Comparison of ENCODE assay signal across 8 cellular contexts in the genomic region with DNA sequence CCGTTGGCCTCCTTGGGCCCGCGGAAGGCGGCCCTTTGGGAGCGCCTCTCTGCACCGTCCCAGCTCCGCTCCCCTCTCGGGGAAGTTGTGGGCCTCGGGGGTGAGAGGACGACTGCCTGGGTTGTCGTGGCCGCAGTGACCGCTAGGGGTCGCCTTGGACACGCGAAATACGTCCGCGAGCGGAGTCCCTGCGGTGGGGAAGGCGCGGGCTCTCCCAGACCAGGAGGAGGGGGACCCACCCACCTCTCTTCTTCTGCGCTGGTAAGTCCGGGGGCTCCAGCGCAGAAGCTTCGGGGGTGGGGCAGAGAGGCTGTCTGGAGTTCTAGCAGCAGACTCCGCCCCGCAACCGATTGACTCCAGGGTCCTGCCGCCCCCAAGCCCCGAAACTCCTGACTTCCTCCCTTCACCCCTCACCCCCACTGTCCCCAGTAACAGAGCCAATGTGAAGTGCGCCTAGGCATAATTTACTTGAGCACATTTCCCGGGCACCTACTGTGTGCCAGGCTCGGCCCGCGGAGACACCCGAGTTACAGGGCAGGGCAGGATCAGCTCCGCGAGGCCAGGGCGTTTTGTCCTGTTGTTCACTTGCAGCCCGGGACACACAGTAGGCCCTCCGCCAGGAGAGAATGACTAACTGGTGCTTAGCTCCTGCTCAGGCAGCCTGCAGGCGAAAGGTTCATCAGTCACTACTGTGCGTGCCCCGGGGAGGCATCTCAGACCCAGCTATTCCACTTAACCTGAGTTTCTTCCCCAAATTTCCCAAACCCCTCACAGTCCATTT. TPM values are rescaled to one million over a fixed set of nuclear protein-coding genes. Genes with fewer than 3 reads are reported as not detected.
DNase-seq lines count a peak whose midpoint lies in the region; ATAC-seq, FAIRE-seq and TF ChIP-seq lines count a peak whose summit lies in the region.

No MANE protein-coding gene starts in this region.

- no peaks in the 10 kb centered on the region for H3K4me1 ChIP-seq in aorta (ENCODE audit: control insufficient read depth in 1 of 2, insufficient read depth in 2 of 2, low read length in 2 of 2)

- H3K27ac ChIP-seq in aorta (ENCODE audit: low read depth in 1 of 2, low read length in 2 of 2) = no peak overlapping the region

- ATAC-seq in GM21447 (IDR thresholded peaks at IDR 0.05; ENCODE audit: unreplicated experiment) = peak; percentile 53
- ATAC-seq in aorta (ENCODE audit: low FRiP score) = peak; percentile 92

- intact Hi-C loops in aorta (cut with DNase I) = loop anchor here in 1 of 2 donors (5.0 to 10.0 kb wide), 2 partner anchors 39 to 237 kb away; no protein-coding TSS in a partner anchor

- in situ Hi-C loops in KBM-7 (cut with MboI; ENCODE audit: low pct_unique_long_range_greater_than_20kb, low sequenced_read_pairs) = loop anchor here (25.0 kb wide), 1 partner anchor 359 kb away; a partner anchor contains a TSS

- H3K36me3 ChIP-seq in aorta (ENCODE audit: control insufficient read depth in 1 of 2, insufficient read depth in 2 of 2, low read length in 1 of 2) = no peaks in the 10 kb centered on the region

- H3K27me3 ChIP-seq in aorta (ENCODE audit: control insufficient read depth in 1 of 2, insufficient read depth in 2 of 2, low read length in 1 of 2) = no peaks in the 10 kb centered on the region

- 8 to 9% methylated on average over 46 of the region's 46 CpGs for whole genome bisulfite sequencing in aorta, 2 donors

- peak; percentile 91 for TF ChIP-seq CTCF in D721Med (IDR thresholded peaks at IDR 0.05; ENCODE audit: insufficient read depth, missing control alignments)

- no peak overlapping the region for H3K4me3 ChIP-seq in aorta (ENCODE audit: low read length in 2 of 2)

- no peak for FAIRE-seq in D721Med (lab: Jason Lieb, UNC)

- DNase-seq in D721Med (ENCODE audit: insufficient read length, low spot score) (peak; percentile 76), KBM-7 (peak; percentile 92), T-helper 1 cell (peak; percentile 74 to 88 (median 78)), amygdala (lab: John Stamatoyannopoulos, UW) (peak in 55 of 56 donors; percentile 22 to 92 (median 68)), hepatic stellate cell (ENCODE audit: low spot score) (peak; percentile 86), retina (peak; percentile 94), aorta (peak; percentile 96 to 99)

- no peaks in the 10 kb centered on the region for H3K9me3 ChIP-seq in aorta (ENCODE audit: control insufficient read depth, low read length)

RNA-seq across cellular contexts. Expression of a gene that starts 32.8 kb away (rescaled TPM):
- 10 to 100 TPM in 1 of 2 donors, 1 to 10 TPM in 1; 4.3 to 19.8 TPM for total RNA-seq in aorta
- polyA plus RNA-seq in aorta = 1 to 10 TPM; 1.4 to 7.0 TPM

RNA-seq across cellular contexts. Expression of a gene that starts 59.7 kb away (rescaled TPM):
- total RNA-seq in aorta = 10 to 100 TPM in 1 of 2 donors, 1 to 10 TPM in 1; 7.6 to 10.4 TPM
- 1 to 10 TPM; 5.9 to 7.1 TPM for polyA plus RNA-seq in aorta
